Comparison of ENCODE assay signal across 30 cellular contexts in the genomic region with DNA sequence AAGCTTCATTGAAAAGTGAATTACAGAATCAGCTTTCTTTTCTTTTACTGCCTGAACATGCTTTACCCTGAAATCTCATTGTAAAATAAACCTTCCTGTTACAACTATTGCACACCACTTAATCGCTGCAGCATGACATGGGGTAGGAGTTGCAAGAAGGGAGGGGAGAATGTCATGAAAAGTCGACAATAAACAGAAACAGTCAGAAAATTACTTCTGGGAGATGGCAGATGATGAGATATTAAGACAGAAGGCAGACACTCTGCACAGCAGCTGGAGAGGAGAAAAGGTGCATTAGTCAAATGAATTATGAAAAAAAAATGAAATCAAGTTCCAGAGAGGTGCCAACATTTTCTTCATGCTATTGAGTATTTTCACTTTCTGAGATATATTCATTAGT.
"Had no signal": no experiment of that assay in that cellular context is flagged by ENCODE, and none has a peak within 500 bp of the region (broad histone marks: within the 10 kb centered on the region; RNA-seq: fewer than 3 reads in every experiment).

No MANE protein-coding gene starts in this region.

- H3K27ac ChIP-seq: adrenal gland, ascending aorta, cardiac muscle cell, coronary artery, dorsolateral prefrontal cortex, heart left ventricle, left lung, pancreas, prostate gland, sigmoid colon, uterus had no signal

- H3K4me3 ChIP-seq: adrenal gland, ascending aorta, cardiac muscle cell, coronary artery, dorsolateral prefrontal cortex, heart left ventricle, left lung, lung, pancreas, prostate gland, sigmoid colon, uterus had no signal

- H3K4me1 ChIP-seq: adrenal gland, ascending aorta, heart left ventricle, left lung, pancreas, prostate gland, uterus had no signal

- H3K36me3 ChIP-seq: adrenal gland, ascending aorta, cardiac muscle cell, heart left ventricle, left lung, pancreas, prostate gland, sigmoid colon, uterus had no signal

- H3K9me3 ChIP-seq: ascending aorta, heart left ventricle, left lung, pancreas, prostate gland, uterus had no signal

- H3K27me3 ChIP-seq: adrenal gland, ascending aorta, cardiac muscle cell, dorsolateral prefrontal cortex, heart left ventricle, left lung, pancreas, sigmoid colon, uterus had no signal

- DNase-seq: activated CD4-positive, alpha-beta memory T cell treated with anti-CD3 and anti-CD28 coated beads for 36 hours; activated CD4-positive, alpha-beta T cell treated with anti-CD3 and anti-CD28 coated beads, Interleukin-2, amount 10 ng/mL, durations not matched to agents 24 days and 14 days; activated CD4-positive, CD25-positive, alpha-beta regulatory T cell treated with anti-CD3 and anti-CD28 coated beads, Interleukin-2, amount 50 U/mL, for 72 hours; activated CD8-positive, alpha-beta memory T cell treated with anti-CD3 and anti-CD28 coated beads, Interleukin-2, amount 50 U/mL, for 4 hours; activated effector memory CD4-positive, alpha-beta T cell treated with anti-CD3 and anti-CD28 coated beads, Interleukin-2, amount 50 U/mL, for 16 hours; activated naive CD4-positive, alpha-beta T cell treated with anti-CD3 and anti-CD28 coated beads for 36 hours; activated naive CD8-positive, alpha-beta T cell treated with anti-CD3 and anti-CD28 coated beads for 36 hours; activated T-cell treated with anti-CD3 and anti-CD28 coated beads, Interleukin-2, amount 50 U/mL, for 1 hour; adrenal gland; dorsolateral prefrontal cortex; effector memory CD4-positive, alpha-beta T cell; foreskin fibroblast; heart left ventricle; hypothalamus; immature natural killer cell; left lung; pancreas; sigmoid colon; small intestine; stimulated activated CD4-positive, alpha-beta T cell treated with anti-CD3 and anti-CD28 coated beads, Interleukin-4, amount 100 ng/mL, for 24 hours; stimulated activated CD8-positive, alpha-beta memory T cell treated with anti-CD3 and anti-CD28 coated beads, Interleukin-4, amount 100 ng/mL, for 48 hours; stimulated activated naive CD8-positive, alpha-beta T cell treated with anti-CD3 and anti-CD28 coated beads, Interleukin-15, amount 100 ng/mL, for 72 hours; substantia nigra; T-helper 2 cell; uterus had no signal
